In genomic region chr2:238425979-238426567, GRCh38 we compare ENCODE assay signal across 8 cellular contexts. TPM values are rescaled to one million over a fixed set of nuclear protein-coding genes. Genes with fewer than 3 reads are reported as not detected.
DNase-seq lines count a peak whose midpoint lies in the region; ATAC-seq and TF ChIP-seq lines count a peak whose summit lies in the region.

No MANE protein-coding gene starts in this region.

- peaks cover 14% of the 10 kb centered on the region for H3K79me1 ChIP-seq in trophoblast cell (ENCODE audit: low read length)

- H4K91ac ChIP-seq in trophoblast cell (ENCODE audit: low read depth, low read length) = peak overlapping the region; percentile 93

- peak overlapping the region; percentile 96 for H4K8ac ChIP-seq in trophoblast cell (ENCODE audit: low read depth, low read length)

- no peak overlapping the region for H3K23ac ChIP-seq in trophoblast cell (ENCODE audit: low read length)

- H3K27me3 Mint-ChIP-seq in activated CD4-positive, alpha-beta memory T cell treated with anti-CD3 and anti-CD28 coated beads, Interleukin-2, amount 10 ng/mL, durations not matched to agents 7 days and 5 days = no peaks in the 10 kb centered on the region
- H3K27me3 Mint-ChIP-seq in glutamatergic neuron (ENCODE audit: unreplicated experiment) = peaks cover 6% of the 10 kb centered on the region

- H3K27me3 ChIP-seq in HAP-1 (ENCODE audit: low read depth) = no peaks in the 10 kb centered on the region
- no peaks in the 10 kb centered on the region for H3K27me3 ChIP-seq in trophoblast cell (ENCODE audit: insufficient read depth, low read length)

- WGBS in trophoblast cell (ENCODE audit: extremely low coverage, insufficient coverage, insufficient read length) = no CpG with 5 or more reads among the region's 24 CpGs

- no peaks in the 10 kb centered on the region; the same call in 1 of the 2 replicates for H3K36me3 ChIP-seq in HAP-1 (replicated peaks)
- peaks cover 0 to 4% of the 10 kb centered on the region in 2 experiments for H3K36me3 ChIP-seq in trophoblast cell (ENCODE audit: control insufficient read depth in 1 of 2, insufficient read depth in 2 of 2, low read length in 2 of 2)

- H3K4me1 ChIP-seq in HAP-1 = peaks cover 11% of the 10 kb centered on the region
- peaks cover 9 to 17% of the 10 kb centered on the region in 2 experiments for H3K4me1 ChIP-seq in trophoblast cell (ENCODE audit: control insufficient read depth in 1 of 2, insufficient read depth in 2 of 2, low read length in 2 of 2)

- peak; percentile 5 to 21 for ATAC-seq in activated CD4-positive, CD25-positive, alpha-beta regulatory T cell treated with anti-CD3 and anti-CD28 coated beads, Interleukin-2, amount 50 U/mL, for 24 hours

- peak overlapping the region; percentile 75 for H3K27ac Mint-ChIP-seq in activated CD4-positive, alpha-beta memory T cell treated with anti-CD3 and anti-CD28 coated beads, Interleukin-2, amount 10 ng/mL, durations not matched to agents 7 days and 5 days
- peak overlapping the region; percentile 86 for H3K27ac Mint-ChIP-seq in glutamatergic neuron (ENCODE audit: unreplicated experiment)

- H3K9me3 ChIP-seq in HAP-1 (peaks cover 5% of the 10 kb centered on the region; the same call in 1 of the 2 replicates), trophoblast cell (ENCODE audit: insufficient read depth, low read depth, low read length) (peaks cover 3% of the 10 kb centered on the region)

- peak overlapping the region; percentile 92 for H3K4me2 ChIP-seq in trophoblast cell (ENCODE audit: low read length)

- peak overlapping the region; percentile 89 for H4K12ac ChIP-seq in trophoblast cell (ENCODE audit: low read depth, low read length)

- CTCF ChIA-PET in activated CD4-positive, alpha-beta memory T cell treated with anti-CD3 and anti-CD28 coated beads, Interleukin-2, amount 10 ng/mL, durations not matched to agents 7 days and 5 days (lab: Charles Lee) = interaction anchor here (1.2 kb wide), 1 partner anchor 14 kb away, joined by 3 read pairs; no protein-coding TSS in a partner anchor

- H3K4me3 ChIP-seq in HAP-1 = peak overlapping the region; percentile 82
- H3K4me3 ChIP-seq in trophoblast cell (ENCODE audit: low read depth, low read length) = peak overlapping the region; percentile 88

- peaks cover 12% of the 10 kb centered on the region for H3K79me2 ChIP-seq in trophoblast cell (ENCODE audit: control insufficient read depth, insufficient read depth, low read length, poor library complexity)

- H2BK120ac ChIP-seq in trophoblast cell (ENCODE audit: insufficient read depth, low read length, poor library complexity) = no peak overlapping the region

- peak overlapping the region; percentile 82 for H3K4me3 Mint-ChIP-seq in activated CD4-positive, alpha-beta memory T cell treated with anti-CD3 and anti-CD28 coated beads, Interleukin-2, amount 10 ng/mL, durations not matched to agents 7 days and 5 days
- peak overlapping the region; percentile 95 for H3K4me3 Mint-ChIP-seq in glutamatergic neuron (ENCODE audit: unreplicated experiment)

- in situ Hi-C loops in HAP-1 (cut with MboI; ENCODE audit: low sequenced_read_pairs) = no loop called here

- H2BK5ac ChIP-seq in trophoblast cell (ENCODE audit: low read depth, low read length, poor library complexity) = peak overlapping the region; percentile 85

- no peak for DNase-seq in activated CD4-positive, CD25-positive, alpha-beta regulatory T cell (lab: John Stamatoyannopoulos, UW)
- DNase-seq in HAP-1 (ENCODE audit: low spot score in 2 of 2) (peak; percentile 45 to 71), NCI-H1092 (lab: John Stamatoyannopoulos, UW) (peak; percentile 43), glutamatergic neuron (no peak), trophoblast cell (peak; percentile 13 to 36), DMS79 treated with DMSO at 0.1 percent for 48 hours (lab: John Stamatoyannopoulos, UW) (no peak)
- no peak for DNase-seq in activated CD4-positive, alpha-beta memory T cell treated with anti-CD3 and anti-CD28 coated beads, Interleukin-2, amount 10 ng/mL, durations not matched to agents 7 days and 5 days

- H3K14ac ChIP-seq in trophoblast cell (ENCODE audit: low read length) = peak overlapping the region; percentile 54

- H3K4me1 Mint-ChIP-seq in activated CD4-positive, alpha-beta memory T cell treated with anti-CD3 and anti-CD28 coated beads, Interleukin-2, amount 10 ng/mL, durations not matched to agents 7 days and 5 days = peaks cover 38% of the 10 kb centered on the region
- H3K4me1 Mint-ChIP-seq in glutamatergic neuron (ENCODE audit: low read depth, unreplicated experiment) = peaks cover 12% of the 10 kb centered on the region

- POLR2A ChIA-PET in activated CD4-positive, alpha-beta memory T cell treated with anti-CD3 and anti-CD28 coated beads, Interleukin-2, amount 10 ng/mL, durations not matched to agents 7 days and 5 days (lab: Charles Lee) = no interaction called here

- peaks cover 25% of the 10 kb centered on the region for H3K36me3 Mint-ChIP-seq in activated CD4-positive, alpha-beta memory T cell treated with anti-CD3 and anti-CD28 coated beads, Interleukin-2, amount 10 ng/mL, durations not matched to agents 7 days and 5 days (ENCODE audit: low read depth)
- H3K36me3 Mint-ChIP-seq in glutamatergic neuron (ENCODE audit: unreplicated experiment) = peaks cover 11% of the 10 kb centered on the region

- no peaks in the 10 kb centered on the region for H3K9me3 Mint-ChIP-seq in activated CD4-positive, alpha-beta memory T cell treated with anti-CD3 and anti-CD28 coated beads, Interleukin-2, amount 10 ng/mL, durations not matched to agents 7 days and 5 days
- H3K9me3 Mint-ChIP-seq in glutamatergic neuron (ENCODE audit: unreplicated experiment) = peaks cover 4% of the 10 kb centered on the region

- peak overlapping the region; percentile 8 for H3K4ac ChIP-seq in trophoblast cell (ENCODE audit: low read depth, low read length)

- peak overlapping the region; percentile 75 for H3K9ac ChIP-seq in trophoblast cell (ENCODE audit: low read length)

- H3K27ac ChIP-seq in trophoblast cell (ENCODE audit: low read depth, low read length) = peak overlapping the region; percentile 99

- peak overlapping the region; percentile 90 for H3K18ac ChIP-seq in trophoblast cell (ENCODE audit: low read length)

- no peak overlapping the region for H2BK12ac ChIP-seq in trophoblast cell (ENCODE audit: low read length)

- no peak for TF ChIP-seq CTCF in glutamatergic neuron (IDR thresholded peaks at IDR 0.05; ENCODE audit: partially characterized antibody, unreplicated experiment)

- peak overlapping the region; percentile 82 for H2AFZ ChIP-seq in trophoblast cell (ENCODE audit: insufficient read depth, low read length, poor library complexity)

- H2AK5ac ChIP-seq in trophoblast cell (ENCODE audit: low read length) = peak overlapping the region; percentile 16

RNA-seq across cellular contexts. Expression of gene ASB1, which starts 0.7 kb away (rescaled TPM):
- 10 to 100 TPM; 27.9 to 31.3 TPM for total RNA-seq in activated CD4-positive, alpha-beta memory T cell treated with anti-CD3 and anti-CD28 coated beads, Interleukin-2, amount 10 ng/mL, durations not matched to agents 7 days and 5 days
- total RNA-seq in glutamatergic neuron (ENCODE audit: unreplicated experiment) = 36.1 TPM
- 23.1 and 24.0 TPM in 2 replicates for polyA plus RNA-seq in trophoblast cell (2013)

Comparison
In these comparisons a context has a peak if more than half of its experiments do, and no peak if none do; other contexts are left out.
1. DNase-seq: peak in HAP-1 (2 of 2), NCI-H1092 (single experiment) and trophoblast cell (2 of 2); none in activated CD4-positive, CD25-positive, alpha-beta regulatory T cell (0 of 4), activated CD4-positive, alpha-beta memory T cell treated with anti-CD3 and anti-CD28 coated beads, Interleukin-2, amount 10 ng/mL, durations not matched to agents 7 days and 5 days (single experiment), glutamatergic neuron (single experiment) and DMS79 treated with DMSO at 0.1 percent for 48 hours (single experiment).